In genomic region chr22:39173787-39174497, GRCh38 we compare ENCODE assay signal across 8 cellular contexts. TPM values are rescaled to one million over a fixed set of nuclear protein-coding genes. Genes with fewer than 3 reads are reported as not detected.
DNase-seq lines count a peak whose midpoint lies in the region; ATAC-seq and TF ChIP-seq lines count a peak whose summit lies in the region.

No MANE protein-coding gene starts in this region.

- peak; percentile 8 for DNase-seq in M059J (ENCODE audit: low read depth)
- DNase-seq in activated naive CD8-positive, alpha-beta T cell treated with anti-CD3 and anti-CD28 coated beads for 36 hours: peak; percentile 55
- DNase-seq in left lobe of liver (ENCODE audit: low spot score): peak; percentile 37
- peak; percentile 45 for DNase-seq in stimulated activated naive CD8-positive, alpha-beta T cell treated with anti-CD3 and anti-CD28 coated beads, Interleukin-15, Interleukin-2, amounts not matched to agents 100 U/mL and 50 U/mL, for 24 hours
- no peak for DNase-seq in NCI-H2196 (lab: John Stamatoyannopoulos, UW; ENCODE audit: unreplicated experiment)
- DNase-seq in glutamatergic neuron: no peak
- no peak for DNase-seq in NCI-H128 (lab: John Stamatoyannopoulos, UW; ENCODE audit: unreplicated experiment)

- H3K9me3 Mint-ChIP-seq in activated naive CD8-positive, alpha-beta T cell treated with anti-CD3 and anti-CD28 coated beads for 36 hours: no peaks in the 10 kb centered on the region
- peaks cover 6% of the 10 kb centered on the region for H3K9me3 Mint-ChIP-seq in glutamatergic neuron (ENCODE audit: unreplicated experiment)

- peaks cover 35% of the 10 kb centered on the region for H3K4me1 Mint-ChIP-seq in activated naive CD8-positive, alpha-beta T cell treated with anti-CD3 and anti-CD28 coated beads for 36 hours
- H3K4me1 Mint-ChIP-seq in glutamatergic neuron (ENCODE audit: low read depth, unreplicated experiment): peaks cover 23% of the 10 kb centered on the region

- TF ChIP-seq CTCF in glutamatergic neuron (IDR thresholded peaks at IDR 0.05; ENCODE audit: partially characterized antibody, unreplicated experiment): no peak

- no peak for ATAC-seq in left lobe of liver
- ATAC-seq in stimulated activated naive CD8-positive, alpha-beta T cell treated with anti-CD3 and anti-CD28 coated beads, Interleukin-15, Interleukin-2, amounts not matched to agents 100 U/mL and 50 U/mL, for 24 hours: peak; percentile 30
- no peak for ATAC-seq in HG02588 (IDR thresholded peaks at IDR 0.05; ENCODE audit: unreplicated experiment)

- H3K27ac Mint-ChIP-seq in activated naive CD8-positive, alpha-beta T cell treated with anti-CD3 and anti-CD28 coated beads for 36 hours: peak overlapping the region; percentile 87
- H3K27ac Mint-ChIP-seq in glutamatergic neuron (ENCODE audit: unreplicated experiment): no peak overlapping the region

- H3K27me3 Mint-ChIP-seq in activated naive CD8-positive, alpha-beta T cell treated with anti-CD3 and anti-CD28 coated beads for 36 hours: no peaks in the 10 kb centered on the region
- H3K27me3 Mint-ChIP-seq in glutamatergic neuron (ENCODE audit: unreplicated experiment): peaks cover 10% of the 10 kb centered on the region

- no peaks in the 10 kb centered on the region for H3K36me3 Mint-ChIP-seq in activated naive CD8-positive, alpha-beta T cell treated with anti-CD3 and anti-CD28 coated beads for 36 hours
- H3K36me3 Mint-ChIP-seq in glutamatergic neuron (ENCODE audit: unreplicated experiment): no peaks in the 10 kb centered on the region

- peak overlapping the region; percentile 41 for H3K4me3 Mint-ChIP-seq in activated naive CD8-positive, alpha-beta T cell treated with anti-CD3 and anti-CD28 coated beads for 36 hours
- H3K4me3 Mint-ChIP-seq in glutamatergic neuron (ENCODE audit: unreplicated experiment): no peak overlapping the region

RNA-seq across cellular contexts. Expression of gene CBX7, which starts 21.5 kb away (rescaled TPM):
- total RNA-seq in M059J (2014; rRNA removed; shearing (Covaris generic)): 0.76 and 3.0 TPM in 2 replicates
- 10 to 100 TPM; 11.6 to 12.5 TPM for total RNA-seq in activated naive CD8-positive, alpha-beta T cell treated with anti-CD3 and anti-CD28 coated beads for 36 hours
- total RNA-seq in left lobe of liver: 15.7 TPM
- total RNA-seq in glutamatergic neuron (ENCODE audit: unreplicated experiment): 5.9 TPM

Comparison
In these comparisons a context has a peak if more than half of its experiments do, and no peak if none do; other contexts are left out.
1. DNase-seq: peak in M059J (single experiment), activated naive CD8-positive, alpha-beta T cell treated with anti-CD3 and anti-CD28 coated beads for 36 hours (single experiment), left lobe of liver (single experiment) and stimulated activated naive CD8-positive, alpha-beta T cell treated with anti-CD3 and anti-CD28 coated beads, Interleukin-15, Interleukin-2, amounts not matched to agents 100 U/mL and 50 U/mL, for 24 hours (single experiment); none in NCI-H2196 (single experiment), glutamatergic neuron (single experiment) and NCI-H128 (single experiment).